ENCODE assay signal across 1 cellular context in the genomic region with DNA sequence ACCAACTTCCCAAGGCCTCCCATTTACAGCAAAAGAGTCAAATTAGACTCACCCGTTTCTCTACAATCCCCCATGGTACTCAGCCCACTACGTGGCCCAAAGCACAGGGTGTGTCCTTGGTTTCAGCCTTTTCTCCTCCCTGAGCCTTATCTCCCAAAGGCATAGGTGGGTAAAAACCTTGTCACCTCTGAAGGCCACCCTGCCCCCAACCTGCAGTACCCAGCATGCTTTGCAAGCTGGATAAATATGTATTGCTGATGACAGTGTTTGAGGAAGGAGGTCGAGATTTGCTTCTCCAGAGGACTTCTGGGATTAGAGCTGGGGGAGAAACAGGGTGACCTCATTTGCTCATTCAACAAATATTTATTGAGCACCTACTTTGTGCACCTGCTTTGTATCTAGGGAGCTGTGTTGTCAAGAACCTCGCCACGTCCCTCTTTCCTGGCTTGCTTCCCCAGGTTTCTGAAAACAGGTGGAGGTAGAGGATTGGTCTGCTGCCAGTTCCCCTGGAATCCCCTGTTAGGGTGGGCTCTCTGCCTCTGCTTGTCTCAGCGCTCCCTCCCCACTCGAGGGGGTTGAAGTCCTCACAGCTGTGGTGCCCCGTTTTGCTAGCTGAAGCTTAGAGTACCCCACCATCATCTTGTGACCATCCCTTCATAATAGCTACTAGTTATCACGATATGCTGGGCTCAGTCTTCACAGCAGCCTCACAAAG.
TF ChIP-seq lines count a peak whose summit lies in the region.

No MANE protein-coding gene starts in this region.

TF ChIP-seq in HCT116, 20 proteins besides CTCF, POLR2A, EP300 and RAD21 (continued from another document):
- no peak for TF ChIP-seq SIN3A (IDR thresholded peaks at IDR 0.05; ENCODE audit: low read depth)
- TF ChIP-seq, protein P1, sequence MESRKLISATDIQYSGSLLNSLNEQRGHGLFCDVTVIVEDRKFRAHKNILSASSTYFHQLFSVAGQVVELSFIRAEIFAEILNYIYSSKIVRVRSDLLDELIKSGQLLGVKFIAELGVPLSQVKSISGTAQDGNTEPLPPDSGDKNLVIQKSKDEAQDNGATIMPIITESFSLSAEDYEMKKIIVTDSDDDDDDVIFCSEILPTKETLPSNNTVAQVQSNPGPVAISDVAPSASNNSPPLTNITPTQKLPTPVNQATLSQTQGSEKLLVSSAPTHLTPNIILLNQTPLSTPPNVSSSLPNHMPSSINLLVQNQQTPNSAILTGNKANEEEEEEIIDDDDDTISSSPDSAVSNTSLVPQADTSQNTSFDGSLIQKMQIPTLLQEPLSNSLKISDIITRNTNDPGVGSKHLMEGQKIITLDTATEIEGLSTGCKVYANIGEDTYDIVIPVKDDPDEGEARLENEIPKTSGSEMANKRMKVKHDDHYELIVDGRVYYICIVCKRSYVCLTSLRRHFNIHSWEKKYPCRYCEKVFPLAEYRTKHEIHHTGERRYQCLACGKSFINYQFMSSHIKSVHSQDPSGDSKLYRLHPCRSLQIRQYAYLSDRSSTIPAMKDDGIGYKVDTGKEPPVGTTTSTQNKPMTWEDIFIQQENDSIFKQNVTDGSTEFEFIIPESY (IDR thresholded peaks at IDR 0.05; ENCODE audit: extremely low read depth, insufficient replicate concordance, low read length) = no peak
- no peak for TF ChIP-seq SRF (IDR thresholded peaks at IDR 0.05; ENCODE audit: low read depth)
- no peak for TF ChIP-seq FOSL1 (IDR thresholded peaks at IDR 0.05; ENCODE audit: low read depth)
- TF ChIP-seq ELF1 (IDR thresholded peaks at IDR 0.05; ENCODE audit: borderline replicate concordance, low read depth) = no peak
- TF ChIP-seq EGR1 (IDR thresholded peaks at IDR 0.05; ENCODE audit: low read depth) = no peak
- no peak for TF ChIP-seq CBX3 (IDR thresholded peaks at IDR 0.05; ENCODE audit: low read depth)
- no peak for TF ChIP-seq TCF7L2 (IDR thresholded peaks at IDR 0.05; ENCODE audit: borderline replicate concordance, extremely low read depth, insufficient read depth, insufficient read length)
- TF ChIP-seq, protein P2, sequence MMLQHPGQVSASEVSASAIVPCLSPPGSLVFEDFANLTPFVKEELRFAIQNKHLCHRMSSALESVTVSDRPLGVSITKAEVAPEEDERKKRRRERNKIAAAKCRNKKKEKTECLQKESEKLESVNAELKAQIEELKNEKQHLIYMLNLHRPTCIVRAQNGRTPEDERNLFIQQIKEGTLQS (IDR thresholded peaks at IDR 0.05) = no peak
- no peak for TF ChIP-seq JUND (IDR thresholded peaks at IDR 0.05)
- TF ChIP-seq, protein P3, sequence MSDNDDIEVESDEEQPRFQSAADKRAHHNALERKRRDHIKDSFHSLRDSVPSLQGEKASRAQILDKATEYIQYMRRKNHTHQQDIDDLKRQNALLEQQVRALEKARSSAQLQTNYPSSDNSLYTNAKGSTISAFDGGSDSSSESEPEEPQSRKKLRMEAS (IDR thresholded peaks at IDR 0.05) = no peak
- TF ChIP-seq SP1 (IDR thresholded peaks at IDR 0.05; ENCODE audit: low read depth) = no peak
- TF ChIP-seq YY1 (IDR thresholded peaks at IDR 0.05; ENCODE audit: extremely low read depth, insufficient replicate concordance, low read depth, low read length) = no peak
- TF ChIP-seq, protein P4, sequence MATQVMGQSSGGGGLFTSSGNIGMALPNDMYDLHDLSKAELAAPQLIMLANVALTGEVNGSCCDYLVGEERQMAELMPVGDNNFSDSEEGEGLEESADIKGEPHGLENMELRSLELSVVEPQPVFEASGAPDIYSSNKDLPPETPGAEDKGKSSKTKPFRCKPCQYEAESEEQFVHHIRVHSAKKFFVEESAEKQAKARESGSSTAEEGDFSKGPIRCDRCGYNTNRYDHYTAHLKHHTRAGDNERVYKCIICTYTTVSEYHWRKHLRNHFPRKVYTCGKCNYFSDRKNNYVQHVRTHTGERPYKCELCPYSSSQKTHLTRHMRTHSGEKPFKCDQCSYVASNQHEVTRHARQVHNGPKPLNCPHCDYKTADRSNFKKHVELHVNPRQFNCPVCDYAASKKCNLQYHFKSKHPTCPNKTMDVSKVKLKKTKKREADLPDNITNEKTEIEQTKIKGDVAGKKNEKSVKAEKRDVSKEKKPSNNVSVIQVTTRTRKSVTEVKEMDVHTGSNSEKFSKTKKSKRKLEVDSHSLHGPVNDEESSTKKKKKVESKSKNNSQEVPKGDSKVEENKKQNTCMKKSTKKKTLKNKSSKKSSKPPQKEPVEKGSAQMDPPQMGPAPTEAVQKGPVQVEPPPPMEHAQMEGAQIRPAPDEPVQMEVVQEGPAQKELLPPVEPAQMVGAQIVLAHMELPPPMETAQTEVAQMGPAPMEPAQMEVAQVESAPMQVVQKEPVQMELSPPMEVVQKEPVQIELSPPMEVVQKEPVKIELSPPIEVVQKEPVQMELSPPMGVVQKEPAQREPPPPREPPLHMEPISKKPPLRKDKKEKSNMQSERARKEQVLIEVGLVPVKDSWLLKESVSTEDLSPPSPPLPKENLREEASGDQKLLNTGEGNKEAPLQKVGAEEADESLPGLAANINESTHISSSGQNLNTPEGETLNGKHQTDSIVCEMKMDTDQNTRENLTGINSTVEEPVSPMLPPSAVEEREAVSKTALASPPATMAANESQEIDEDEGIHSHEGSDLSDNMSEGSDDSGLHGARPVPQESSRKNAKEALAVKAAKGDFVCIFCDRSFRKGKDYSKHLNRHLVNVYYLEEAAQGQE (IDR thresholded peaks at IDR 0.05; ENCODE audit: low read depth) = no peak
